In genomic region chr18:50751947-50752346, GRCh38 we compare ENCODE assay signal across 25 cellular contexts.
"Had no signal": no experiment of that assay in that cellular context is flagged by ENCODE, and none has a peak within 500 bp of the region (broad histone marks: within the 10 kb centered on the region; RNA-seq: fewer than 3 reads in every experiment).

No MANE protein-coding gene starts in this region.

- DNase-seq: hypothalamus; immature natural killer cell; kidney; left colon; left lung; lower lobe of right lung; mammary epithelial cell; mesenchymal stem cell; naive thymus-derived CD8-positive, alpha-beta T cell; nephron progenitor cell; ovary; right lobe of liver; stimulated activated CD4-positive, alpha-beta T cell treated with anti-CD3 and anti-CD28 coated beads, Interleukin-1b, Interleukin-23, amount 100 ng/mL, for 48 hours; stimulated activated CD4-positive, alpha-beta T cell treated with anti-CD3 and anti-CD28 coated beads, Interleukin-2, amount 100 ng/mL, for 48 hours; stimulated activated CD4-positive, alpha-beta T cell treated with anti-CD3 and anti-CD28 coated beads, Interleukin-4, amount 100 ng/mL, for 4 hours; stimulated activated CD8-positive, alpha-beta memory T cell treated with anti-CD3 and anti-CD28 coated beads, Interleukin-4, amount 100 ng/mL, for 48 hours; stimulated activated naive CD4-positive, alpha-beta T cell treated with Interleukin-2 at 50 U/mL for 16 hours; stimulated activated naive CD8-positive, alpha-beta T cell treated with anti-CD3 and anti-CD28 coated beads, Interleukin-15, amount 100 ng/mL, for 72 hours; substantia nigra; uterus had no signal

- ATAC-seq: left colon; left lung; lower lobe of right lung; naive thymus-derived CD8-positive, alpha-beta T cell; right lobe of liver; stimulated activated memory B cell treated with anti-CD40 and anti-IgM and Interleukin-4, amounts not matched to agents 10 μg/mL and 1 μg/mL and 100 μg/mL, for 72 hours; stimulated activated naive CD8-positive, alpha-beta T cell treated with anti-CD3 and anti-CD28 coated beads, Interleukin-15, amount 100 ng/mL, for 72 hours had no signal

- H3K9me3 ChIP-seq: left lung, lower lobe of right lung, right lobe of liver, uterus had no signal

- H3K4me3 ChIP-seq: left lung, lower lobe of right lung, ovary, right atrium auricular region, right lobe of liver, smooth muscle cell, tibial nerve, uterus had no signal

- H3K27me3 ChIP-seq: ovary, right atrium auricular region, right lobe of liver, tibial nerve, uterus had no signal

- H3K4me1 ChIP-seq: left lung, lower lobe of right lung, right lobe of liver, tibial nerve, uterus had no signal

- H3K27ac ChIP-seq: left lung, lower lobe of right lung, ovary, right atrium auricular region, right lobe of liver, tibial nerve, uterus had no signal

- H3K36me3 ChIP-seq: left lung, lower lobe of right lung, ovary, right atrium auricular region, right lobe of liver, tibial nerve, uterus had no signal

- FAIRE-seq: islet of Langerhans, kidney had no signal
